Comparison of ENCODE assay signal across 15 cellular contexts in the genomic region with DNA sequence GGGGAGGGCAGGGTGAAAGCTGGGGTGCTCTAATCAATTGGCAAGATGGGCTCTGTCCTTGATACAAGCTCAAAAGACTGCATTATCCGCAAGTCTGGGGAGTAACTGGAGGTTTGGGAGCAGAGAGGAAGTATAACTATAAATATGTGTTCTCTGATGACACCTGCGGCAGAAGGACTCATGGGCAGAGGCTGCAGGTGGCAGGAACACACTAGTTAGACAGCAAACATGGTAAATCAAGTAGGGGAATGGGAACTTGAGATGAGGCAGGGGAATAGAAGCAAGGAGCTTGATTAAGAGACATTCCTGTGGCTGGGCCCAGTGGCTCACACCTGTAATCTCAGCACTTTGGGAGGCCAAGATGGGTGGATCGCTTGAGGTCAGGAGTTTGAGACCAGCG. TPM values are rescaled to one million over a fixed set of nuclear protein-coding genes. Genes with fewer than 3 reads are reported as not detected.
A peak's percentile ranks its signal among the peaks of the same experiment; 100 is the strongest.
DNase-seq lines count a peak whose midpoint lies in the region; ATAC-seq and TF ChIP-seq lines count a peak whose summit lies in the region.
"Had no signal": no experiment of that assay in that cellular context is flagged by ENCODE, and none has a peak within 500 bp of the region (broad histone marks: within the 10 kb centered on the region; RNA-seq: fewer than 3 reads in every experiment).

No MANE protein-coding gene starts in this region.

- H3K36me3 Mint-ChIP-seq in activated naive CD4-positive, alpha-beta T cell treated with anti-CD3 and anti-CD28 coated beads, Interleukin-2, amount 50 U/mL, for 72 hours = no peaks in the 10 kb centered on the region
- peaks cover 12% of the 10 kb centered on the region for H3K36me3 Mint-ChIP-seq in activated naive CD4-positive, alpha-beta T cell treated with anti-CD3 and anti-CD28 coated beads, Interleukin-2, amount 10 ng/mL, durations not matched to agents 7 days and 5 days
- H3K36me3 Mint-ChIP-seq in effector memory CD8-positive, alpha-beta T cell (ENCODE audit: insufficient read depth) = peaks cover 2% of the 10 kb centered on the region

- CTCF ChIA-PET in activated naive CD4-positive, alpha-beta T cell treated with anti-CD3 and anti-CD28 coated beads, Interleukin-2, amount 10 ng/mL, durations not matched to agents 7 days and 5 days (lab: Charles Lee) = interaction anchor here (1.6 kb wide), 1 partner anchor 28 kb away, joined by 3 read pairs; no protein-coding TSS in a partner anchor

- no peaks in the 10 kb centered on the region for H3K36me3 ChIP-seq in transverse colon
- H3K36me3 ChIP-seq: tibial nerve had no signal

- H3K27me3 Mint-ChIP-seq in activated naive CD4-positive, alpha-beta T cell treated with anti-CD3 and anti-CD28 coated beads, Interleukin-2, amount 10 ng/mL, durations not matched to agents 7 days and 5 days = no peaks in the 10 kb centered on the region
- H3K27me3 Mint-ChIP-seq in effector memory CD8-positive, alpha-beta T cell = no peaks in the 10 kb centered on the region

- in situ Hi-C loops in transverse colon (cut with MboI; ENCODE audit: low pct_ligation_motif_present in 1 of 4, low pct_unique_long_range_greater_than_20kb in 1 of 4, low sequenced_read_pairs in 3 of 4) = no loop called here

- 78% methylated on average over 4 of the region's 4 CpGs; no CpG with 5 or more reads in 1 of the 2 donors for WGBS in transverse colon (ENCODE audit: low coverage in 1 of 2), 2 donors

- no peaks in the 10 kb centered on the region for H3K9me3 ChIP-seq in transverse colon
- H3K9me3 ChIP-seq: tibial nerve had no signal

- H3K4me1 Mint-ChIP-seq in activated naive CD4-positive, alpha-beta T cell treated with anti-CD3 and anti-CD28 coated beads, Interleukin-2, amount 10 ng/mL, durations not matched to agents 7 days and 5 days = peaks cover 29% of the 10 kb centered on the region
- peaks cover 17 to 22% of the 10 kb centered on the region in 2 donors for H3K4me1 Mint-ChIP-seq in effector memory CD8-positive, alpha-beta T cell (ENCODE audit: low read depth in 2 of 2)

- no peak for TF ChIP-seq EP300 in transverse colon (IDR thresholded peaks at IDR 0.05; ENCODE audit: low read depth)

- H3K4me1 ChIP-seq in transverse colon = no peaks in the 10 kb centered on the region
- H3K4me1 ChIP-seq: foreskin keratinocyte, tibial nerve had no signal

- H3K4me3 ChIP-seq in transverse colon = no peak overlapping the region
- H3K4me3 ChIP-seq: SK-N-MC, tibial nerve had no signal

- ATAC-seq in activated naive CD4-positive, alpha-beta T cell treated with anti-CD3 and anti-CD28 coated beads, Interleukin-2, amount 50 U/mL, for 72 hours = no peak
- ATAC-seq in effector memory CD8-positive, alpha-beta T cell (replicated peaks) = no peak
- ATAC-seq in HG02973 (IDR thresholded peaks at IDR 0.05; ENCODE audit: unreplicated experiment) = no peak
- ATAC-seq: foreskin keratinocyte had no signal

- no peaks in the 10 kb centered on the region for H3K27me3 ChIP-seq in transverse colon
- H3K27me3 ChIP-seq: foreskin keratinocyte, tibial nerve had no signal

- no peak overlapping the region for H3K27ac ChIP-seq in transverse colon
- H3K27ac ChIP-seq: foreskin keratinocyte, SK-N-MC, tibial nerve had no signal

- no peak for TF ChIP-seq CTCF in transverse colon (IDR thresholded peaks at IDR 0.05)

- no peak overlapping the region for H3K4me3 Mint-ChIP-seq in activated naive CD4-positive, alpha-beta T cell treated with anti-CD3 and anti-CD28 coated beads, Interleukin-2, amount 10 ng/mL, durations not matched to agents 7 days and 5 days
- peak overlapping the region; percentile 27 to 63 for H3K4me3 Mint-ChIP-seq in effector memory CD8-positive, alpha-beta T cell
- H3K4me3 Mint-ChIP-seq: nephron had no signal

- no peak for TF ChIP-seq POLR2A in transverse colon (IDR thresholded peaks at IDR 0.05)

- DNase-seq in activated naive CD4-positive, alpha-beta T cell treated with anti-CD3 and anti-CD28 coated beads, Interleukin-2, amount 50 U/mL, for 72 hours (ENCODE audit: low spot score in 2 of 2) = no peak
- DNase-seq in activated naive CD4-positive, alpha-beta T cell treated with anti-CD3 and anti-CD28 coated beads, Interleukin-2, amount 10 ng/mL, durations not matched to agents 7 days and 5 days = no peak
- peak; percentile 54 for DNase-seq in NAMALWA (ENCODE audit: low spot score)
- no peak for DNase-seq in effector memory CD8-positive, alpha-beta T cell
- DNase-seq in DMS114 treated with DMSO at 0.1 percent for 48 hours (lab: John Stamatoyannopoulos, UW; ENCODE audit: unreplicated experiment) = no peak
- no peak for DNase-seq in NCI-H526 (lab: John Stamatoyannopoulos, UW)
- no peak for DNase-seq in transverse colon
- DNase-seq: activated CD8-positive, alpha-beta memory T cell treated with anti-CD3 and anti-CD28 coated beads, Interleukin-2, amount 50 U/mL, for 4 hours; amniotic stem cell; foreskin keratinocyte; HCEC 1CT had no signal

- intact Hi-C loops in transverse colon (cut with DNase I; ENCODE audit: low total_unique reads) = no loop called here

- H3K27ac Mint-ChIP-seq in activated naive CD4-positive, alpha-beta T cell treated with anti-CD3 and anti-CD28 coated beads, Interleukin-2, amount 50 U/mL, for 72 hours = peak overlapping the region; percentile 76 to 97
- H3K27ac Mint-ChIP-seq in activated naive CD4-positive, alpha-beta T cell treated with anti-CD3 and anti-CD28 coated beads, Interleukin-2, amount 10 ng/mL, durations not matched to agents 7 days and 5 days = no peak overlapping the region
- peak overlapping the region; percentile 73 to 92 for H3K27ac Mint-ChIP-seq in effector memory CD8-positive, alpha-beta T cell
- H3K27ac Mint-ChIP-seq: nephron had no signal

- H3K9me3 Mint-ChIP-seq in activated naive CD4-positive, alpha-beta T cell treated with anti-CD3 and anti-CD28 coated beads, Interleukin-2, amount 50 U/mL, for 72 hours = no peaks in the 10 kb centered on the region
- no peaks in the 10 kb centered on the region for H3K9me3 Mint-ChIP-seq in activated naive CD4-positive, alpha-beta T cell treated with anti-CD3 and anti-CD28 coated beads, Interleukin-2, amount 10 ng/mL, durations not matched to agents 7 days and 5 days
- H3K9me3 Mint-ChIP-seq in effector memory CD8-positive, alpha-beta T cell = no peaks in the 10 kb centered on the region

RNA-seq across cellular contexts. Expression of gene SH3KBP1, which starts 30.3 kb away (rescaled TPM):
- 10 to 100 TPM; 76.0 to 97.3 TPM for total RNA-seq in activated naive CD4-positive, alpha-beta T cell treated with anti-CD3 and anti-CD28 coated beads, Interleukin-2, amount 50 U/mL, for 72 hours
- 10 to 100 TPM; 15.0 to 62.9 (median 29.9) TPM for total RNA-seq in transverse colon
